In genomic region chr10:91996266-91996665, GRCh38 we compare ENCODE assay signal across 27 cellular contexts.
"Had no signal": no experiment of that assay in that cellular context is flagged by ENCODE, and none has a peak within 500 bp of the region (broad histone marks: within the 10 kb centered on the region; RNA-seq: fewer than 3 reads in every experiment).

No MANE protein-coding gene starts in this region.

- DNase-seq: activated CD4-positive, alpha-beta memory T cell treated with anti-CD3 and anti-CD28 coated beads, Interleukin-2, amount 10 ng/mL, durations not matched to agents 7 days and 5 days; activated CD4-positive, alpha-beta T cell treated with anti-CD3 and anti-CD28 coated beads for 1 hour; activated CD4-positive, alpha-beta T cell treated with anti-CD3 and anti-CD28 coated beads for 4 hours; activated CD4-positive, alpha-beta T cell treated with anti-CD3 and anti-CD28 coated beads, Interleukin-2, amount 10 ng/mL, durations not matched to agents 7 days and 5 days; activated CD4-positive, alpha-beta T cell treated with anti-CD3 and anti-CD28 coated beads, Interleukin-2, amount 50 U/mL, for 4 hours; activated CD8-positive, alpha-beta memory T cell treated with anti-CD3 and anti-CD28 coated beads, Interleukin-2, amount 50 U/mL, for 48 hours; activated effector memory CD4-positive, alpha-beta T cell treated with anti-CD3 and anti-CD28 coated beads, Interleukin-2, amount 50 U/mL, for 16 hours; activated naive CD4-positive, alpha-beta T cell; activated naive CD4-positive, alpha-beta T cell treated with anti-CD3 and anti-CD28 coated beads, Interleukin-2, amount 10 ng/mL, durations not matched to agents 7 days and 5 days; activated naive CD8-positive, alpha-beta T cell treated with anti-CD3 and anti-CD28 coated beads, Interleukin-2, amount 10 ng/mL, durations not matched to agents 7 days and 5 days; activated T-cell treated with anti-CD3 and anti-CD28 coated beads for 4 hours; activated T-cell treated with anti-CD3 and anti-CD28 coated beads, Interleukin-2, amount 50 U/mL, for 4 hours; central memory CD4-positive, alpha-beta T cell; cerebellar nuclear complex; effector CD4-positive, alpha-beta T cell; effector memory CD8-positive, alpha-beta T cell; erythroblast; foreskin keratinocyte; gastrocnemius medialis; glutamatergic neuron; heart right ventricle; T-helper 2 cell had no signal

- H3K27me3 ChIP-seq: ascending aorta, breast epithelium, cardiac muscle cell, esophagus muscularis mucosa, foreskin keratinocyte, gastrocnemius medialis, heart right ventricle had no signal

- H3K27ac ChIP-seq: ascending aorta, breast epithelium, cardiac muscle cell, coronary artery, esophagus muscularis mucosa, foreskin keratinocyte, gastrocnemius medialis, heart right ventricle had no signal

- H3K4me3 ChIP-seq: ascending aorta, breast epithelium, cardiac muscle cell, coronary artery, esophagus muscularis mucosa, gastrocnemius medialis, heart right ventricle had no signal
